Comparison of ENCODE assay signal across 1 cellular context in genomic region chr10:71124921-71125748, GRCh38.
TF ChIP-seq lines count a peak whose summit lies in the region.

No MANE protein-coding gene starts in this region.

TF ChIP-seq in GM23338, 12 proteins besides CTCF, POLR2A, EP300 and RAD21:
- TF ChIP-seq ZNF462 (CRISPR knock-in tag; IDR thresholded peaks at IDR 0.05): no peak
- no peak for TF ChIP-seq POLR2AphosphoS5 (IDR thresholded peaks at IDR 0.05; ENCODE audit: low read depth)
- TF ChIP-seq ZNF114 (CRISPR knock-in tag; IDR thresholded peaks at IDR 0.05): no peak
- no peak for TF ChIP-seq CREB1 (CRISPR knock-in tag; IDR thresholded peaks at IDR 0.05; ENCODE audit: low read depth)
- TF ChIP-seq ETS1 (IDR thresholded peaks at IDR 0.05): no peak
